ENCODE assay signal across 15 cellular contexts in genomic region chr5:146699129-146699528, GRCh38.
"Had no signal": no experiment of that assay in that cellular context is flagged by ENCODE, and none has a peak within 500 bp of the region (broad histone marks: within the 10 kb centered on the region; RNA-seq: fewer than 3 reads in every experiment).

No MANE protein-coding gene starts in this region.

- H3K9me3 Mint-ChIP-seq: activated B cell treated with CpG ODN at 0.5 μM for 24 hours; activated CD4-positive, alpha-beta memory T cell treated with anti-CD3 and anti-CD28 coated beads for 36 hours; natural killer cell had no signal

- H3K4me1 Mint-ChIP-seq: activated B cell treated with CpG ODN at 0.5 μM for 24 hours had no signal

- H3K36me3 Mint-ChIP-seq: activated CD4-positive, alpha-beta memory T cell treated with anti-CD3 and anti-CD28 coated beads for 36 hours had no signal

- DNase-seq: activated B cell treated with CpG ODN at 0.5 μM for 24 hours; activated CD4-positive, alpha-beta memory T cell treated with anti-CD3 and anti-CD28 coated beads for 36 hours; activated CD4-positive, alpha-beta T cell treated with anti-CD3 and anti-CD28 coated beads for 4 hours; activated effector memory CD4-positive, alpha-beta T cell treated with anti-CD3 and anti-CD28 coated beads, Interleukin-2, amount 50 U/mL, for 16 hours; activated naive CD4-positive, alpha-beta T cell treated with anti-CD3 and anti-CD28 coated beads, Interleukin-2, amount 50 U/mL, for 16 hours; aorta; cortex of kidney; effector CD4-positive, alpha-beta T cell; gastrocnemius medialis; lower lobe of right lung; natural killer cell; stimulated activated CD4-positive, alpha-beta T cell treated with anti-CD3 and anti-CD28 coated beads, Interleukin-4, amount 100 ng/mL, for 1 hour; stomach had no signal

- H3K27me3 Mint-ChIP-seq: activated B cell treated with CpG ODN at 0.5 μM for 24 hours; activated CD4-positive, alpha-beta memory T cell treated with anti-CD3 and anti-CD28 coated beads for 36 hours had no signal

- H3K4me3 ChIP-seq: gastrocnemius medialis, lower lobe of right lung, smooth muscle cell, stomach had no signal

- ATAC-seq: gastrocnemius medialis, lower lobe of right lung, natural killer cell, sciatic nerve had no signal

- H3K4me3 Mint-ChIP-seq: activated B cell treated with CpG ODN at 0.5 μM for 24 hours; activated CD4-positive, alpha-beta memory T cell treated with anti-CD3 and anti-CD28 coated beads for 36 hours; natural killer cell had no signal

- H3K27ac Mint-ChIP-seq: activated B cell treated with CpG ODN at 0.5 μM for 24 hours; activated CD4-positive, alpha-beta memory T cell treated with anti-CD3 and anti-CD28 coated beads for 36 hours; natural killer cell had no signal
